In the genomic region with DNA sequence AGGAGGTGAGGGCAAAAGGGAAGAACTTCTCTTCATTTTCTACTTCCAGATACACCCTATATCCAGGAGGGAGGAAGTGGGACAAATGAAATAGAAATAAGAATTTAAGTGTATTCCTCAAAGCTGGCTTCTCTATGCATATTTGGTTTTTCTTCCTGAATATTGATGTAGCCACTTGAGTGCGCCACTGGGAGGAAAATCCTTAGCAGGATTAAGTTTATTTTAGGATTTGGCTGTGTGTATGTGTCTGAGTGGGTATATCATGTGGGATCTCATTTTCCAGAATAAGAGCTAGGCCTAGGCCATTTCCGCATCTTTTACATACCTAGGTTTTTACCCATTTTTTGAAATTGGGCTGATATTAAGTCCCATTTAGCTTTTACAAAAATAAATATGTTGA, we compare ENCODE assay signal across 16 cellular contexts. TPM values are rescaled to one million over a fixed set of nuclear protein-coding genes. Genes with fewer than 3 reads are reported as not detected.
DNase-seq lines count a peak whose midpoint lies in the region; ATAC-seq, FAIRE-seq and TF ChIP-seq lines count a peak whose summit lies in the region.
"Had no signal": no experiment of that assay in that cellular context is flagged by ENCODE, and none has a peak within 500 bp of the region (broad histone marks: within the 10 kb centered on the region; RNA-seq: fewer than 3 reads in every experiment).

No MANE protein-coding gene starts in this region.

- H4K20me1 ChIP-seq in smooth muscle cell (ENCODE audit: low read depth) = peaks cover 88% of the 10 kb centered on the region

- H3K27ac ChIP-seq in Panc1 (ENCODE audit: low read length) (no peak overlapping the region), smooth muscle cell (ENCODE audit: low read depth) (peak overlapping the region; percentile 22)

- H3K9ac ChIP-seq in smooth muscle cell (ENCODE audit: low read depth) = no peak overlapping the region

- in situ Hi-C loops in Panc1 (cut with HindIII; ENCODE audit: low pct_unique_long_range_greater_than_20kb, low sequenced_read_pairs) = no loop called here

- peaks cover 35% of the 10 kb centered on the region for H3F3A ChIP-seq in smooth muscle cell (ENCODE audit: low read depth)

- no TSS peak for BruUV-seq in Panc1 (replicated peaks; lab: Mats Ljungman, UMichigan)

- no peak overlapping the region for H3K27ac Mint-ChIP-seq in activated naive CD4-positive, alpha-beta T cell treated with anti-CD3 and anti-CD28 coated beads for 36 hours
- H3K27ac Mint-ChIP-seq: activated CD4-positive, alpha-beta memory T cell treated with anti-CD3 and anti-CD28 coated beads, Interleukin-2, amount 10 ng/mL, durations not matched to agents 7 days and 5 days; activated T-helper 1 cell treated with anti-CD3 and anti-CD28 coated beads, Interleukin-12 subunit alpha, Interleukin-12 subunit beta, Interleukin-2, Interleukin-4 antibody, amounts not matched to agents 30 ng/mL and 10 ng/mL and 1 ng/mL, durations not matched to agents 14 hours and 24 hours and 36 hours; CD8-positive, alpha-beta T cell; dendritic cell treated with granulocyte-macrophage colony-stimulating factor and Interleukin-4, amounts not matched to agents 40 ng/mL and 50 ng/mL, for 4 days; stimulated activated memory B cell treated with anti-CD40 and anti-IgM and Interleukin-4, amounts not matched to agents 10 μg/mL and 1 μg/mL and 100 μg/mL, for 72 hours had no signal

- no peaks in the 10 kb centered on the region for H3K36me3 Mint-ChIP-seq in activated naive CD4-positive, alpha-beta T cell treated with anti-CD3 and anti-CD28 coated beads for 36 hours (ENCODE audit: low read depth)
- H3K36me3 Mint-ChIP-seq: CD8-positive, alpha-beta T cell; stimulated activated memory B cell treated with anti-CD40 and anti-IgM and Interleukin-4, amounts not matched to agents 10 μg/mL and 1 μg/mL and 100 μg/mL, for 72 hours had no signal

- H3K27me3 ChIP-seq in Panc1 (ENCODE audit: control insufficient read depth, insufficient read depth, low read length) = no peaks in the 10 kb centered on the region
- H3K27me3 ChIP-seq in smooth muscle cell (ENCODE audit: low read depth) = no peaks in the 10 kb centered on the region

- no peaks in the 10 kb centered on the region for H3K4me1 ChIP-seq in Panc1 (ENCODE audit: control insufficient read depth, insufficient read depth, low read length)
- H3K4me1 ChIP-seq in smooth muscle cell (ENCODE audit: low read depth) = peaks cover 35% of the 10 kb centered on the region

- peaks cover 11% of the 10 kb centered on the region for H3K27me3 Mint-ChIP-seq in activated naive CD4-positive, alpha-beta T cell treated with anti-CD3 and anti-CD28 coated beads for 36 hours (ENCODE audit: low read depth)

- TF ChIP-seq CTCF in D721Med (IDR thresholded peaks at IDR 0.05; ENCODE audit: insufficient read depth, missing control alignments) (peak; percentile 35), Panc1 (IDR thresholded peaks at IDR 0.05) (peak; percentile 4; the same call in 1 of the 2 replicates), smooth muscle cell (IDR thresholded peaks at IDR 0.05; ENCODE audit: borderline replicate concordance, insufficient read depth, poor library complexity, severe bottlenecking) (no peak)

- H3K9me3 Mint-ChIP-seq in activated naive CD4-positive, alpha-beta T cell treated with anti-CD3 and anti-CD28 coated beads for 36 hours = no peaks in the 10 kb centered on the region
- H3K9me3 Mint-ChIP-seq: activated CD4-positive, alpha-beta memory T cell treated with anti-CD3 and anti-CD28 coated beads, Interleukin-2, amount 10 ng/mL, durations not matched to agents 7 days and 5 days; activated T-helper 1 cell treated with anti-CD3 and anti-CD28 coated beads, Interleukin-12 subunit alpha, Interleukin-12 subunit beta, Interleukin-2, Interleukin-4 antibody, amounts not matched to agents 30 ng/mL and 10 ng/mL and 1 ng/mL, durations not matched to agents 14 hours and 24 hours and 36 hours; CD8-positive, alpha-beta T cell; dendritic cell treated with granulocyte-macrophage colony-stimulating factor and Interleukin-4, amounts not matched to agents 40 ng/mL and 50 ng/mL, for 4 days; stimulated activated memory B cell treated with anti-CD40 and anti-IgM and Interleukin-4, amounts not matched to agents 10 μg/mL and 1 μg/mL and 100 μg/mL, for 72 hours had no signal

- intact Hi-C loops in Panc1 (cut with micrococcal nuclease; ENCODE audit: unreplicated experiment) = no loop called here
- intact Hi-C loops in activated naive CD4-positive, alpha-beta T cell treated with anti-CD3 and anti-CD28 coated beads for 36 hours (cut with micrococcal nuclease) = no loop called here

- ATAC-seq in Panc1 = no peak
- ATAC-seq: CD8-positive, alpha-beta T cell; stimulated activated memory B cell treated with anti-CD40 and anti-IgM and Interleukin-4, amounts not matched to agents 10 μg/mL and 1 μg/mL and 100 μg/mL, for 72 hours had no signal

- H3K4me2 ChIP-seq in smooth muscle cell = no peak overlapping the region

- H3K4me3 ChIP-seq in Panc1 (ENCODE audit: low read depth in 2 of 2, low read length in 2 of 2) = no peak overlapping the region
- no peak overlapping the region for H3K4me3 ChIP-seq in smooth muscle cell

- peaks cover 2% of the 10 kb centered on the region for H3K4me1 Mint-ChIP-seq in activated naive CD4-positive, alpha-beta T cell treated with anti-CD3 and anti-CD28 coated beads for 36 hours (ENCODE audit: low read depth)
- H3K4me1 Mint-ChIP-seq: activated CD4-positive, alpha-beta memory T cell treated with anti-CD3 and anti-CD28 coated beads, Interleukin-2, amount 10 ng/mL, durations not matched to agents 7 days and 5 days; stimulated activated memory B cell treated with anti-CD40 and anti-IgM and Interleukin-4, amounts not matched to agents 10 μg/mL and 1 μg/mL and 100 μg/mL, for 72 hours had no signal

- FAIRE-seq in D721Med (lab: Jason Lieb, UNC) = no peak
- FAIRE-seq: G401.6, urothelium cell line had no signal

- POLR2A ChIA-PET in Panc1 (lab: Charles Lee) = no interaction called here

- H3K79me2 ChIP-seq in smooth muscle cell (ENCODE audit: low read depth) = peaks cover 88% of the 10 kb centered on the region

- TF ChIP-seq POLR2A in erythroblast (IDR thresholded peaks at IDR 0.05; ENCODE audit: low read length) = no peak

- DNase-seq in D721Med (ENCODE audit: insufficient read length, low spot score) (no peak), Panc1 (ENCODE audit: low read depth, low spot score) (no peak), fibroblast of gingiva (ENCODE audit: low read depth) (peak; percentile 33), smooth muscle cell (lab: John Stamatoyannopoulos, UW; ENCODE audit: unreplicated experiment) (no peak), erythroblast (lab: John Stamatoyannopoulos, UW) (no peak), NCI-H526 (lab: John Stamatoyannopoulos, UW) (no peak)
- no peak for DNase-seq in activated naive CD4-positive, alpha-beta T cell treated with anti-CD3 and anti-CD28 coated beads for 36 hours
- DNase-seq: activated CD4-positive, alpha-beta memory T cell treated with anti-CD3 and anti-CD28 coated beads, Interleukin-2, amount 10 ng/mL, durations not matched to agents 7 days and 5 days; CD8-positive, alpha-beta T cell; KBM-7; NCI-H1417 treated with DMSO at 0.1 percent for 48 hours had no signal

- CTCF ChIA-PET in Panc1 (lab: Charles Lee) = no interaction called here
- CTCF ChIA-PET in activated naive CD4-positive, alpha-beta T cell treated with anti-CD3 and anti-CD28 coated beads for 36 hours (lab: Charles Lee) = no interaction called here

- no peak overlapping the region for H3K4me3 Mint-ChIP-seq in activated naive CD4-positive, alpha-beta T cell treated with anti-CD3 and anti-CD28 coated beads for 36 hours
- H3K4me3 Mint-ChIP-seq: activated CD4-positive, alpha-beta memory T cell treated with anti-CD3 and anti-CD28 coated beads, Interleukin-2, amount 10 ng/mL, durations not matched to agents 7 days and 5 days; activated T-helper 1 cell treated with anti-CD3 and anti-CD28 coated beads, Interleukin-12 subunit alpha, Interleukin-12 subunit beta, Interleukin-2, Interleukin-4 antibody, amounts not matched to agents 30 ng/mL and 10 ng/mL and 1 ng/mL, durations not matched to agents 14 hours and 24 hours and 36 hours; CD8-positive, alpha-beta T cell; dendritic cell treated with granulocyte-macrophage colony-stimulating factor and Interleukin-4, amounts not matched to agents 40 ng/mL and 50 ng/mL, for 4 days; stimulated activated memory B cell treated with anti-CD40 and anti-IgM and Interleukin-4, amounts not matched to agents 10 μg/mL and 1 μg/mL and 100 μg/mL, for 72 hours had no signal

- no peaks in the 10 kb centered on the region for H3K9me3 ChIP-seq in Panc1 (ENCODE audit: control insufficient read depth, insufficient read depth, low read depth, low read length)
- H3K9me3 ChIP-seq in smooth muscle cell (replicated peaks; ENCODE audit: low read depth) = no peaks in the 10 kb centered on the region

- no peak overlapping the region for H2AFZ ChIP-seq in smooth muscle cell (ENCODE audit: low read depth)

- WGBS in smooth muscle cell (ENCODE audit: low lambda C conversion rate) = 82% methylated on average over 2 of the region's 2 CpGs

- H3K36me3 ChIP-seq in Panc1 (ENCODE audit: control insufficient read depth, insufficient read depth, low read length) (no peaks in the 10 kb centered on the region), smooth muscle cell (ENCODE audit: low read depth) (no peaks in the 10 kb centered on the region)

RNA-seq across cellular contexts. Expression of a gene that starts 42.5 kb away (rescaled TPM):
- total RNA-seq in Panc1 (2021; ENCODE audit: unreplicated experiment) (82.3 TPM), smooth muscle cell (111 TPM in 2 replicates)
- 13.3 TPM for polyA plus RNA-seq in Panc1 (2012; ENCODE audit: insufficient read length)
- 139 and 143 TPM in 2 replicates for polyA plus RNA-seq in smooth muscle cell
- total RNA-seq in activated naive CD4-positive, alpha-beta T cell treated with anti-CD3 and anti-CD28 coated beads for 36 hours = under 1 TPM; 0.14 to 0.32 TPM
- total RNA-seq: activated T-helper 1 cell treated with anti-CD3 and anti-CD28 coated beads, Interleukin-12 subunit alpha, Interleukin-12 subunit beta, Interleukin-2, Interleukin-4 antibody, amounts not matched to agents 30 ng/mL and 10 ng/mL and 1 ng/mL, durations not matched to agents 14 hours and 24 hours and 36 hours had no signal

Comparison
In these comparisons a context has a peak if more than half of its experiments do, and no peak if none do; other contexts are left out.
1. RNA of a gene that starts 42.5 kb away (total RNA-seq): 111 TPM in smooth muscle cell and 82.3 TPM in Panc1 (single experiment); 0.14 to 0.32 TPM in activated naive CD4-positive, alpha-beta T cell treated with anti-CD3 and anti-CD28 coated beads for 36 hours; every median in the first group is over 10 times any median in the second.